Comparison of ENCODE assay signal across 14 cellular contexts in genomic region chr3:58160399-58160798, GRCh38. TPM values are rescaled to one million over a fixed set of nuclear protein-coding genes. Genes with fewer than 3 reads are reported as not detected.
"Had no signal": no experiment of that assay in that cellular context is flagged by ENCODE, and none has a peak within 500 bp of the region (broad histone marks: within the 10 kb centered on the region; RNA-seq: fewer than 3 reads in every experiment).

No MANE protein-coding gene starts in this region.

- H3K4me3 ChIP-seq: lung, tibial nerve had no signal

- H3K4me3 Mint-ChIP-seq: activated CD8-positive, alpha-beta T cell treated with anti-CD3 and anti-CD28 coated beads for 36 hours; activated naive CD8-positive, alpha-beta T cell treated with anti-CD3 and anti-CD28 coated beads, Interleukin-2, amount 10 ng/mL, durations not matched to agents 7 days and 5 days; stimulated activated naive B cell treated with anti-CD40 and anti-IgM and Interleukin-4, amounts not matched to agents 10 μg/mL and 1 μg/mL and 100 μg/mL, for 72 hours; T-helper 1 cell treated with Interleukin-12 subunit alpha and Interleukin-12 subunit beta and Interleukin-4 antibody, amounts not matched to agents 30 μg/mL and 1 μg/mL, for 36 hours had no signal

- ATAC-seq: activated CD8-positive, alpha-beta T cell treated with anti-CD3 and anti-CD28 coated beads for 36 hours; stimulated activated naive B cell treated with anti-CD40 and anti-IgM and Interleukin-4, amounts not matched to agents 10 μg/mL and 1 μg/mL and 100 μg/mL, for 72 hours had no signal

- H3K27me3 Mint-ChIP-seq: activated CD8-positive, alpha-beta T cell treated with anti-CD3 and anti-CD28 coated beads for 36 hours; activated naive CD8-positive, alpha-beta T cell treated with anti-CD3 and anti-CD28 coated beads, Interleukin-2, amount 10 ng/mL, durations not matched to agents 7 days and 5 days; stimulated activated naive B cell treated with anti-CD40 and anti-IgM and Interleukin-4, amounts not matched to agents 10 μg/mL and 1 μg/mL and 100 μg/mL, for 72 hours had no signal

- H3K9me3 ChIP-seq: tibial nerve had no signal

- H3K4me1 Mint-ChIP-seq: activated naive CD8-positive, alpha-beta T cell treated with anti-CD3 and anti-CD28 coated beads, Interleukin-2, amount 10 ng/mL, durations not matched to agents 7 days and 5 days had no signal

- H3K79me2 ChIP-seq: parathyroid adenoma had no signal

- H3K27ac Mint-ChIP-seq: activated CD8-positive, alpha-beta T cell treated with anti-CD3 and anti-CD28 coated beads for 36 hours; activated naive CD8-positive, alpha-beta T cell treated with anti-CD3 and anti-CD28 coated beads, Interleukin-2, amount 10 ng/mL, durations not matched to agents 7 days and 5 days; stimulated activated naive B cell treated with anti-CD40 and anti-IgM and Interleukin-4, amounts not matched to agents 10 μg/mL and 1 μg/mL and 100 μg/mL, for 72 hours; T-helper 1 cell treated with Interleukin-12 subunit alpha and Interleukin-12 subunit beta and Interleukin-4 antibody, amounts not matched to agents 30 μg/mL and 1 μg/mL, for 36 hours had no signal

- H3K27me3 ChIP-seq: tibial nerve had no signal

- H2AFZ ChIP-seq: parathyroid adenoma had no signal

- H3K27ac ChIP-seq: parathyroid adenoma had no signal

- DNase-seq: activated CD4-positive, alpha-beta T cell treated with anti-CD3 and anti-CD28 coated beads for 48 hours; activated CD8-positive, alpha-beta T cell treated with anti-CD3 and anti-CD28 coated beads for 36 hours; activated gamma-delta T cell; activated naive CD8-positive, alpha-beta T cell treated with anti-CD3 and anti-CD28 coated beads, Interleukin-2, amount 10 ng/mL, durations not matched to agents 7 days and 5 days; activated T-cell treated with anti-CD3 and anti-CD28 coated beads, Interleukin-2, amount 50 U/mL, for 48 hours; anterior cingulate cortex; dermis blood vessel endothelial cell; erythroblast; stimulated activated CD4-positive, alpha-beta T cell treated with anti-CD3 and anti-CD28 coated beads, Interleukin-2, amount 100 ng/mL, for 48 hours; stimulated activated naive B cell treated with anti-CD40 and anti-IgM and Interleukin-4, amounts not matched to agents 10 μg/mL and 1 μg/mL and 100 μg/mL, for 72 hours had no signal

- H3K9me3 Mint-ChIP-seq: activated CD8-positive, alpha-beta T cell treated with anti-CD3 and anti-CD28 coated beads for 36 hours; activated naive CD8-positive, alpha-beta T cell treated with anti-CD3 and anti-CD28 coated beads, Interleukin-2, amount 10 ng/mL, durations not matched to agents 7 days and 5 days; T-helper 1 cell treated with Interleukin-12 subunit alpha and Interleukin-12 subunit beta and Interleukin-4 antibody, amounts not matched to agents 30 μg/mL and 1 μg/mL, for 36 hours had no signal

RNA-seq across cellular contexts. Expression of gene DNASE1L3, which starts 50.4 kb away (rescaled TPM):
- total RNA-seq: activated CD8-positive, alpha-beta T cell treated with anti-CD3 and anti-CD28 coated beads for 36 hours; activated naive CD8-positive, alpha-beta T cell treated with anti-CD3 and anti-CD28 coated beads, Interleukin-2, amount 10 ng/mL, durations not matched to agents 7 days and 5 days had no signal
